Comparison of ENCODE assay signal across 8 cellular contexts in the genomic region with DNA sequence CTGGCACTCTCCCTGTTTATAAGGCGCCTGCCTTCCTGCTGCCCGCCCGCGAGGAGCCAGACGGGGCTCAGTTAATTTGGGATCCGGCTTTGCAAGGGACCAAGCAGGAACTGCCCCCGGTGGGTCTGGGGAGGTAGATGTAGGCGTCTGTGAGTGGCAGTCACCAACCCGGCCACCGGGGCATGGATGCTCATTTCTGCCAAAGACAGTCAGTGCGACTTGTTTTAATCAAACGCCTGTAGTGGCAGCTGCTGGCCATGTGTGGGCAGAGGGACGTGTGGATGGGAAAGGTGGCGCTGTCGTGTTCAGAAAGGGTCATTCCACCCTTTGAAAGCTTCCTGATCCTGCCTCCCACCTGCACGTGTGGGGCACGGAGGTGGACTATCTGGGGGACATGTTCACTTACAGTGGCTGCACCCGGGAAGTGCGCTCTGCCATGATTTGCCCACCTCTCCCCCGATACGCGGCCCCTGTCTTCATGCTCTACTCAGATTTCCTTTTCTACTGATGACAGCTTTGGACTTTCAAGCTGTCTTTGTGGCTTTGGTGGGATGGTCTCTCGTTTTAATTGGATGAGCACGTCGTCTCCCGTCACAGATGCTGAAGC.
DNase-seq lines count a peak whose midpoint lies in the region; ATAC-seq, FAIRE-seq and TF ChIP-seq lines count a peak whose summit lies in the region.

No MANE protein-coding gene starts in this region.

- H3K9me3 ChIP-seq in K562 (replicated peaks; ENCODE audit: control insufficient read depth, insufficient read depth, low read depth, low read length) (no peaks in the 10 kb centered on the region), HepG2 (ENCODE audit: low read length) (no peaks in the 10 kb centered on the region), neuronal stem cell (replicated peaks in 1 of 2; ENCODE audit: control insufficient read depth in 2 of 2, insufficient read depth in 1 of 2, low read depth in 1 of 2, low read length in 2 of 2) (no peaks in the 10 kb centered on the region)

- H4K20me1 ChIP-seq in K562 (replicated peaks; ENCODE audit: control insufficient read depth, insufficient read depth, low read length), result peaks cover 60% of the 10 kb centered on the region
- peaks cover 29% of the 10 kb centered on the region; the same call in 1 of the 2 replicates for H4K20me1 ChIP-seq in HepG2 (ENCODE audit: insufficient read depth, low read length)

- in situ Hi-C loops in KBM-7 (cut with MboI; ENCODE audit: low pct_unique_long_range_greater_than_20kb, low sequenced_read_pairs) (no loop called here), K562 (cut with MboI) (no loop called here), HepG2 (cut with HindIII; ENCODE audit: extremely low pct_ligation_motif_present, low pct_unique_long_range_greater_than_20kb) (no loop called here)

- no peak for FAIRE-seq in K562 (lab: Jason Lieb, UNC)
- peak; percentile 83 for FAIRE-seq in HepG2 (lab: Jason Lieb, UNC)
- no peak for FAIRE-seq in GM19239 (lab: Jason Lieb, UNC)

- no peak overlapping the region for H4K91ac ChIP-seq in neuronal stem cell (ENCODE audit: low read depth, low read length, poor library complexity)

- 3% methylated on average over 26 of the region's 26 CpGs for WGBS in K562 (ENCODE audit: insufficient coverage, low coverage, missing lambda C conversion rate)
- WGBS in HepG2 (ENCODE audit: low lambda C conversion rate), result 23% methylated on average over 23 of the region's 26 CpGs
- no CpG with 5 or more reads among the region's 26 CpGs for WGBS in neuronal stem cell (ENCODE audit: extremely low coverage in 2 of 2, insufficient read length in 2 of 2, insufficient replicate concordance in 1 of 2), 2 donors

- no peak overlapping the region for H2BK15ac ChIP-seq in neuronal stem cell (ENCODE audit: low read length)

- H3K9ac ChIP-seq in K562 (ENCODE audit: insufficient read depth in 1 of 2, low read depth in 2 of 2, low read length in 2 of 2) (peak overlapping the region; percentile 63 to 91), HepG2 (ENCODE audit: insufficient read depth, low read depth, low read length) (peak overlapping the region; percentile 8; the same call in 1 of the 2 replicates), neuronal stem cell (ENCODE audit: low read depth, low read length, poor library complexity) (no peak overlapping the region)

- intact Hi-C loops in K562 (cut with micrococcal nuclease) (loop anchor here (2.0 kb wide), 1 partner anchor 58 kb away; no protein-coding TSS in a partner anchor), HepG2 (cut with micrococcal nuclease; ENCODE audit: unreplicated experiment) (loop anchor here (5.0 kb wide), 1 partner anchor 55 kb away; no protein-coding TSS in a partner anchor)

- peaks cover 43 to 83% of the 10 kb centered on the region in 2 experiments for H3K4me1 ChIP-seq in K562 (replicated peaks in 1 of 2; ENCODE audit: control insufficient read depth in 2 of 2, insufficient read depth in 2 of 2, low read length in 2 of 2)
- peaks cover 70% of the 10 kb centered on the region for H3K4me1 ChIP-seq in HepG2 (ENCODE audit: insufficient read depth, low read length)
- H3K4me1 ChIP-seq in neuronal stem cell (ENCODE audit: control insufficient read depth in 2 of 2, insufficient read depth in 1 of 2, low read depth in 1 of 2, low read length in 2 of 2), result peaks cover 17 to 54% of the 10 kb centered on the region in 2 donors

- H2BK12ac ChIP-seq in neuronal stem cell (ENCODE audit: low read length), result no peak overlapping the region

- TF ChIP-seq EP300 in K562 (IDR thresholded peaks at IDR 0.05; ENCODE audit: low read length), result no peak
- no peak for TF ChIP-seq EP300 in HepG2 (IDR thresholded peaks at IDR 0.05; ENCODE audit: low read depth in 2 of 2, low read length in 2 of 2)
- TF ChIP-seq EP300 in HepG2 (CRISPR knock-in tag; IDR thresholded peaks at IDR 0.05; ENCODE audit: borderline replicate concordance), result no peak

- no peak overlapping the region for H2AK5ac ChIP-seq in neuronal stem cell (ENCODE audit: low read depth, low read length)

- POLR2A ChIA-PET in K562 (lab: Yijun Ruan, JAX), result interaction anchor here (0.5 to 3.2 kb wide), 5 partner anchors 13 to 104 kb away, joined by 3 to 10 read pairs (median 3); no protein-coding TSS in a partner anchor
- POLR2A ChIA-PET in HepG2 (lab: Yijun Ruan, JAX), result interaction anchor here (1.2 to 6.6 kb wide), 6 partner anchors 9 to 36 kb away, joined by 3 to 39 read pairs (median 8); no protein-coding TSS in a partner anchor

- peak overlapping the region; percentile 81 for H3K4me2 ChIP-seq in K562 (ENCODE audit: insufficient read depth, low read length)
- peak overlapping the region; percentile 90 for H3K4me2 ChIP-seq in HepG2 (ENCODE audit: low read depth, low read length)
- H3K4me2 ChIP-seq in neuronal stem cell (ENCODE audit: insufficient read depth, low read length, poor library complexity, severe bottlenecking), result no peak overlapping the region

- peak; percentile 58 for DNase-seq in DMS 273 treated with DMSO at 0.1 percent for 48 hours (lab: John Stamatoyannopoulos, UW)
- DNase-seq in KBM-7, result peak; percentile 57
- peak; percentile 53 to 69 (median 64) for DNase-seq in K562 (ENCODE audit: extremely low read depth in 1 of 4, low spot score in 3 of 4)
- peak; percentile 75 for DNase-seq in HepG2 (ENCODE audit: low spot score)
- no peak for DNase-seq in neuronal stem cell (ENCODE audit: low spot score)
- DNase-seq in dedifferentiated amniotic fluid mesenchymal stem cell (ENCODE audit: extremely low spot score), result no peak
- no peak for DNase-seq in GM19239 (ENCODE audit: insufficient read length, low spot score)

- H3K23ac ChIP-seq in neuronal stem cell (ENCODE audit: low read depth, low read length, poor library complexity), result no peak overlapping the region

- peak overlapping the region; percentile 57 for H2AFZ ChIP-seq in K562 (ENCODE audit: low read depth, low read length)
- no peak overlapping the region for H2AFZ ChIP-seq in HepG2 (ENCODE audit: low read length)
- H2AFZ ChIP-seq in neuronal stem cell (ENCODE audit: low read length), result no peak overlapping the region

- CTCF ChIA-PET in K562 (lab: Yijun Ruan, JAX; ENCODE audit: low intra/inter-chr PET ratio) (no interaction called here), HepG2 (lab: Yijun Ruan, JAX; ENCODE audit: low intra/inter-chr PET ratio, low total read pairs) (interaction anchor here (1.1 to 1.6 kb wide), 4 partner anchors 31 to 73 kb away, joined by 4 to 6 read pairs (median 4); no protein-coding TSS in a partner anchor)

- H3K36me3 ChIP-seq in K562 (ENCODE audit: control insufficient read depth, insufficient read depth, low read length) (peaks cover 37% of the 10 kb centered on the region; the same call in 1 of the 3 replicates), HepG2 (replicated peaks in 1 of 2; ENCODE audit: control insufficient read depth in 1 of 2, insufficient read depth in 2 of 2, low read length in 2 of 2) (no peaks in the 10 kb centered on the region), neuronal stem cell (replicated peaks in 1 of 2; ENCODE audit: control insufficient read depth in 2 of 2, insufficient read depth in 2 of 2, low read length in 2 of 2) (no peaks in the 10 kb centered on the region)

- ATAC-seq in K562 (peak; percentile 36), HepG2 (peak; percentile 75), GM19328 (IDR thresholded peaks at IDR 0.05; ENCODE audit: unreplicated experiment) (no peak)

- H3K4me3 ChIP-seq in K562 (peak overlapping the region; percentile 45), HepG2 (replicated peaks in 1 of 3; ENCODE audit: insufficient read depth in 1 of 3, low read depth in 2 of 3, low read length in 3 of 3) (peak overlapping the region; percentile 38 to 72 (median 53)), neuronal stem cell (ENCODE audit: low read length in 2 of 2) (peak overlapping the region in 1 of 2 donors; percentile 12)

- peak; percentile 71 to 96 (median 72) for TF ChIP-seq CTCF in K562 (IDR thresholded peaks at IDR 0.05 in 2 of 3, conservative IDR thresholded peaks at IDR 0.05 in 1 of 3; ENCODE audit: insufficient read depth in 2 of 3, low read depth in 1 of 3, low read length in 3 of 3)
- TF ChIP-seq CTCF in HepG2 (CRISPR knock-in tag; IDR thresholded peaks at IDR 0.05), result peak; percentile 86

- TF ChIP-seq RAD21 in K562 (CRISPR knock-in tag; conservative IDR thresholded peaks at IDR 0.05 in 1 of 2, IDR thresholded peaks at IDR 0.05 in 1 of 2), result peak in 1 of 2 experiments; percentile 9; a peak in 1 of 4 replicates
- TF ChIP-seq RAD21 in HepG2 (CRISPR knock-in tag; IDR thresholded peaks at IDR 0.05), result peak; percentile 78

- no peak for TF ChIP-seq POLR2A in K562 (conservative IDR thresholded peaks at IDR 0.05)
- no peak for TF ChIP-seq POLR2A in HepG2 (IDR thresholded peaks at IDR 0.05; ENCODE audit: insufficient read depth in 1 of 2, low read depth in 2 of 2, low read length in 2 of 2)

- no peaks in the 10 kb centered on the region for H3K79me1 ChIP-seq in neuronal stem cell (ENCODE audit: low read depth, low read length)

- peaks cover 79% of the 10 kb centered on the region for H3K79me2 ChIP-seq in K562 (ENCODE audit: control insufficient read depth, insufficient read depth, low read length)
- H3K79me2 ChIP-seq in HepG2 (ENCODE audit: insufficient read depth, low read length), result peaks cover 6% of the 10 kb centered on the region

- no peak overlapping the region for H3K4ac ChIP-seq in neuronal stem cell (ENCODE audit: low read length)

- BruUV-seq in K562 (replicated peaks; lab: Mats Ljungman, UMichigan), result TSS peak; percentile 30
- BruUV-seq in HepG2 (replicated peaks; lab: Mats Ljungman, UMichigan), result no TSS peak

- H3K27me3 ChIP-seq in K562 (ENCODE audit: control insufficient read depth in 2 of 2, insufficient read depth in 2 of 2, low read length in 2 of 2) (no peaks in the 10 kb centered on the region), HepG2 (ENCODE audit: control insufficient read depth in 1 of 2, insufficient read depth in 2 of 2, low read length in 2 of 2) (peaks cover 13 to 37% of the 10 kb centered on the region in 2 experiments; a peak in 4 of 5 replicates), neuronal stem cell (ENCODE audit: control insufficient read depth in 3 of 3, insufficient read depth in 3 of 3, low read depth in 1 of 3, low read length in 3 of 3) (peaks cover 3 to 27% (median 20%) of the 10 kb centered on the region in 3 experiments)

- no peak overlapping the region for H3K14ac ChIP-seq in neuronal stem cell (ENCODE audit: low read length)

- no peak overlapping the region for H3K18ac ChIP-seq in neuronal stem cell (ENCODE audit: low read length)

- H3K27ac ChIP-seq in K562 (ENCODE audit: extremely low read depth, low read depth, low read length) (peak overlapping the region; percentile 71), HepG2 (ENCODE audit: extremely low read length, insufficient read depth, low read length) (no peak overlapping the region), neuronal stem cell (replicated peaks; ENCODE audit: low read length) (no peak overlapping the region)

- no peaks in the 10 kb centered on the region for H3K9me1 ChIP-seq in K562 (ENCODE audit: control insufficient read depth, insufficient read depth, low read length)

- H2BK5ac ChIP-seq in neuronal stem cell (ENCODE audit: low read length), result no peak overlapping the region

- no peak overlapping the region for H4K8ac ChIP-seq in neuronal stem cell (ENCODE audit: low read depth, low read length)

- no peak overlapping the region for H2BK120ac ChIP-seq in neuronal stem cell (ENCODE audit: low read depth, low read length)

TF ChIP-seq in HepG2, 621 proteins besides CTCF, POLR2A, EP300 and RAD21 (continues in another document):
- TF ChIP-seq SAFB2 (CRISPR knock-in tag; IDR thresholded peaks at IDR 0.05; ENCODE audit: borderline replicate concordance, low read depth), result no peak
- TF ChIP-seq ZNF33B (CRISPR knock-in tag; IDR thresholded peaks at IDR 0.05), result no peak

Comparison
In these comparisons a context has a peak if more than half of its experiments do, and no peak if none do; other contexts are left out.
1. DNase-seq: peak in DMS 273 treated with DMSO at 0.1 percent for 48 hours (single experiment), KBM-7 (single experiment), K562 (4 of 4) and HepG2 (single experiment); none in neuronal stem cell (single experiment), dedifferentiated amniotic fluid mesenchymal stem cell (single experiment) and GM19239 (single experiment).